Comparison of ENCODE assay signal across 8 cellular contexts in the genomic region with DNA sequence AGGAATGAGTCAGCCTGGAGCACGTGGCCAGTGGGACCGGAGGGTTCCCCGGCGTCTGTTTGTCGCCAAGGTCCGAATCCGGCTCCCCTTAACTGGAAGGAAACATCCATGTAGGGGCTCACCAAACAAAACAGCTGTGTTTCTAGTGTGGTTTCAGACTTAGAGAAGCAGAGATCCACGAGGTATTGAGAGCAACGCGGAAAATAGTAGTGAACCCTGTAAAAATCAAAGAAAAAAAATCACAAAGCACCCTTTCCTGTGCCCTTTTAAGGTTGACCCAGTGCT. TPM values are rescaled to one million over a fixed set of nuclear protein-coding genes. Genes with fewer than 3 reads are reported as not detected.
DNase-seq lines count a peak whose midpoint lies in the region; ATAC-seq and TF ChIP-seq lines count a peak whose summit lies in the region.

No MANE protein-coding gene starts in this region.

- 0 out of 2 replicates have a peak, but pooled peaks cover 2% of the 10 kb centered on the region for H3K4me1 ChIP-seq in iPS DF 6.9 (ENCODE audit: control insufficient read depth, insufficient read depth, low read length)

- no peaks in the 10 kb centered on the region for H3K27me3 ChIP-seq in iPS DF 6.9 (ENCODE audit: control insufficient read depth, insufficient read depth, low read length)

- peaks cover 45% of the 10 kb centered on the region for H3K36me3 Mint-ChIP-seq in activated CD4-positive, alpha-beta memory T cell treated with anti-CD3 and anti-CD28 coated beads, Interleukin-2, amount 10 ng/mL, durations not matched to agents 7 days and 5 days (ENCODE audit: low read depth)
- H3K36me3 Mint-ChIP-seq in stimulated activated effector memory CD8-positive, alpha-beta T cell treated with anti-CD3 and anti-CD28 coated beads, Interleukin-12 subunit alpha, Interleukin-12 subunit beta, amount 100 ng/mL, for 72 hours, result peaks cover 57% of the 10 kb centered on the region

- POLR2A ChIA-PET in activated CD4-positive, alpha-beta memory T cell treated with anti-CD3 and anti-CD28 coated beads, Interleukin-2, amount 10 ng/mL, durations not matched to agents 7 days and 5 days (lab: Charles Lee), result interaction anchor here (0.9 to 4.7 kb wide), 27 partner anchors 9 to 1344 kb away, joined by 3 to 127 read pairs (median 7); a partner anchor contains a TSS

- CTCF ChIA-PET in activated CD4-positive, alpha-beta memory T cell treated with anti-CD3 and anti-CD28 coated beads, Interleukin-2, amount 10 ng/mL, durations not matched to agents 7 days and 5 days (lab: Charles Lee), result interaction anchor here (1.2 to 4.1 kb wide), 6 partner anchors 10 to 270 kb away, joined by 3 to 22 read pairs (median 4); a partner anchor contains a TSS

- H3K27ac ChIP-seq in iPS DF 6.9 (ENCODE audit: low read length), result no peak overlapping the region

- no peaks in the 10 kb centered on the region for H3K27me3 Mint-ChIP-seq in activated CD4-positive, alpha-beta memory T cell treated with anti-CD3 and anti-CD28 coated beads, Interleukin-2, amount 10 ng/mL, durations not matched to agents 7 days and 5 days

- peaks cover 17% of the 10 kb centered on the region; the same call in 1 of the 2 replicates for H3K36me3 ChIP-seq in iPS DF 6.9 (ENCODE audit: control insufficient read depth, insufficient read depth, low read length)

- peaks cover 60% of the 10 kb centered on the region for H3K4me1 Mint-ChIP-seq in activated CD4-positive, alpha-beta memory T cell treated with anti-CD3 and anti-CD28 coated beads, Interleukin-2, amount 10 ng/mL, durations not matched to agents 7 days and 5 days
- H3K4me1 Mint-ChIP-seq in stimulated activated effector memory CD8-positive, alpha-beta T cell treated with anti-CD3 and anti-CD28 coated beads, Interleukin-12 subunit alpha, Interleukin-12 subunit beta, amount 100 ng/mL, for 72 hours, result peaks cover 49% of the 10 kb centered on the region

- peak overlapping the region; percentile 93 for H3K27ac Mint-ChIP-seq in activated CD4-positive, alpha-beta memory T cell treated with anti-CD3 and anti-CD28 coated beads, Interleukin-2, amount 10 ng/mL, durations not matched to agents 7 days and 5 days
- peak overlapping the region; percentile 96 for H3K27ac Mint-ChIP-seq in stimulated activated effector memory CD8-positive, alpha-beta T cell treated with anti-CD3 and anti-CD28 coated beads, Interleukin-12 subunit alpha, Interleukin-12 subunit beta, amount 100 ng/mL, for 72 hours

- H3K4me3 ChIP-seq in HFF-Myc (replicated peaks; ENCODE audit: low read depth, low read length) (peak overlapping the region; percentile 92), iPS DF 6.9 (ENCODE audit: low read length) (peak overlapping the region; percentile 97)

- H3K9me3 ChIP-seq in iPS DF 6.9 (ENCODE audit: control insufficient read depth, insufficient read depth, low read length), result no peaks in the 10 kb centered on the region

- ATAC-seq in stimulated activated effector memory CD8-positive, alpha-beta T cell treated with anti-CD3 and anti-CD28 coated beads, Interleukin-12 subunit alpha, Interleukin-12 subunit beta, amount 100 ng/mL, for 72 hours, result no peak
- no peak for ATAC-seq in GM21737 (IDR thresholded peaks at IDR 0.05; ENCODE audit: unreplicated experiment)

- no peak for TF ChIP-seq CTCF in HFF-Myc (IDR thresholded peaks at IDR 0.05; ENCODE audit: low read depth, low read length, missing control alignments)

- WGBS in iPS DF 6.9 (ENCODE audit: insufficient coverage, insufficient read length), result no CpG with 5 or more reads among the region's 10 CpGs

- H3K9me3 Mint-ChIP-seq in activated CD4-positive, alpha-beta memory T cell treated with anti-CD3 and anti-CD28 coated beads, Interleukin-2, amount 10 ng/mL, durations not matched to agents 7 days and 5 days, result no peaks in the 10 kb centered on the region
- H3K9me3 Mint-ChIP-seq in stimulated activated effector memory CD8-positive, alpha-beta T cell treated with anti-CD3 and anti-CD28 coated beads, Interleukin-12 subunit alpha, Interleukin-12 subunit beta, amount 100 ng/mL, for 72 hours, result no peaks in the 10 kb centered on the region

- no peak for DNase-seq in HFF-Myc (ENCODE audit: extremely low read depth, low read depth)
- no peak for DNase-seq in activated CD4-positive, alpha-beta memory T cell treated with anti-CD3 and anti-CD28 coated beads, Interleukin-2, amount 10 ng/mL, durations not matched to agents 7 days and 5 days
- no peak for DNase-seq in iPS DF 6.9 (ENCODE audit: low read depth, low spot score)
- DNase-seq in stimulated activated effector memory CD8-positive, alpha-beta T cell treated with anti-CD3 and anti-CD28 coated beads, Interleukin-12 subunit alpha, Interleukin-12 subunit beta, amount 100 ng/mL, for 72 hours (ENCODE audit: low spot score in 2 of 2), result no peak
- no peak for DNase-seq in effector CD4-positive, alpha-beta T cell
- no peak for DNase-seq in RPMI8226
- no peak for DNase-seq in Ammon's horn (ENCODE audit: low spot score)

- H3K4me3 Mint-ChIP-seq in activated CD4-positive, alpha-beta memory T cell treated with anti-CD3 and anti-CD28 coated beads, Interleukin-2, amount 10 ng/mL, durations not matched to agents 7 days and 5 days, result peak overlapping the region; percentile 90
- H3K4me3 Mint-ChIP-seq in stimulated activated effector memory CD8-positive, alpha-beta T cell treated with anti-CD3 and anti-CD28 coated beads, Interleukin-12 subunit alpha, Interleukin-12 subunit beta, amount 100 ng/mL, for 72 hours, result peak overlapping the region; percentile 84

RNA-seq across cellular contexts. Expression of a gene that starts 38.3 kb away (rescaled TPM):
- not detected for total RNA-seq in activated CD4-positive, alpha-beta memory T cell treated with anti-CD3 and anti-CD28 coated beads, Interleukin-2, amount 10 ng/mL, durations not matched to agents 7 days and 5 days

RNA-seq across cellular contexts. Expression of a gene that starts 53.8 kb away (rescaled TPM):
- total RNA-seq in activated CD4-positive, alpha-beta memory T cell treated with anti-CD3 and anti-CD28 coated beads, Interleukin-2, amount 10 ng/mL, durations not matched to agents 7 days and 5 days, result 10 to 100 TPM; 13.1 to 15.0 TPM
